Comparison of ENCODE assay signal across 8 cellular contexts in genomic region chr1:28507247-28507645, GRCh38. TPM values are rescaled to one million over a fixed set of nuclear protein-coding genes. Genes with fewer than 3 reads are reported as not detected.
DNase-seq lines count a peak whose midpoint lies in the region; ATAC-seq and TF ChIP-seq lines count a peak whose summit lies in the region.

No MANE protein-coding gene starts in this region.

- no peak overlapping the region for H2AFZ ChIP-seq in PC-9
- no peak overlapping the region for H2AFZ ChIP-seq in neural progenitor cell (replicated peaks)

- peak overlapping the region; percentile 83 to 93 for H3K9ac ChIP-seq in duodenal mucosa (ENCODE audit: low read depth in 1 of 2, low read length in 2 of 2)
- H3K9ac ChIP-seq in neural progenitor cell = peak overlapping the region; percentile 79

- TF ChIP-seq CTCF in PC-9 (conservative IDR thresholded peaks at IDR 0.05) (no peak), neural progenitor cell (IDR thresholded peaks at IDR 0.05) (no peak)

- H3K4me3 Mint-ChIP-seq in neural progenitor cell = peak overlapping the region; percentile 97

- H3K4me2 ChIP-seq in PC-9 = peak overlapping the region; percentile 99
- H3K4me2 ChIP-seq in neural progenitor cell = peak overlapping the region; percentile 85

- peaks cover 45% of the 10 kb centered on the region for H3K36me3 ChIP-seq in PC-9 (ENCODE audit: low read depth)
- H3K36me3 ChIP-seq in duodenal mucosa (ENCODE audit: control insufficient read depth in 1 of 2, insufficient read depth in 2 of 2, low read length in 2 of 2) = peaks cover 38 to 47% of the 10 kb centered on the region in 2 donors
- H3K36me3 ChIP-seq in neural progenitor cell = peaks cover 25% of the 10 kb centered on the region

- ATAC-seq in HG02623 (IDR thresholded peaks at IDR 0.05; ENCODE audit: unreplicated experiment) = no peak
- ATAC-seq in HG03097 (IDR thresholded peaks at IDR 0.05; ENCODE audit: low FRiP score, unreplicated experiment) = no peak
- no peak for ATAC-seq in GM19328 (IDR thresholded peaks at IDR 0.05; ENCODE audit: unreplicated experiment)

- H3K4me1 ChIP-seq in PC-9 (replicated peaks; ENCODE audit: insufficient read depth) = peaks cover 25% of the 10 kb centered on the region
- H3K4me1 ChIP-seq in duodenal mucosa (ENCODE audit: control insufficient read depth in 1 of 2, insufficient read depth in 2 of 2, low read length in 2 of 2) = peaks cover 22 to 47% of the 10 kb centered on the region in 2 donors
- peaks cover 26% of the 10 kb centered on the region for H3K4me1 ChIP-seq in neural progenitor cell

- H3F3A ChIP-seq in PC-9 (ENCODE audit: insufficient read depth, low read depth) (peaks cover 71% of the 10 kb centered on the region), neural progenitor cell (ENCODE audit: low read depth) (peaks cover 66% of the 10 kb centered on the region)

- intact Hi-C loops in PC-9 (cut with micrococcal nuclease; ENCODE audit: unreplicated experiment) = loop anchor here (5.0 kb wide), 3 partner anchors 70 to 260 kb away; partner anchors contain the start of gene RNU11

- H3K4me3 ChIP-seq in GM08714 (ENCODE audit: low read length) (peak overlapping the region; percentile 99), PC-9 (peak overlapping the region; percentile 83), duodenal mucosa (ENCODE audit: low read depth in 1 of 2, low read length in 2 of 2) (peak overlapping the region; percentile 84 to 87), neural progenitor cell (peak overlapping the region; percentile 83)

- H3K27ac Mint-ChIP-seq in neural progenitor cell = no peak overlapping the region

- DNase-seq in PC-9 (no peak), neural progenitor cell (ENCODE audit: low spot score) (peak; percentile 35), NCI-H446 treated with DMSO at 0.1 percent for 48 hours (lab: John Stamatoyannopoulos, UW) (no peak)

- CTCF ChIA-PET in PC-9 (lab: Charles Lee) = no interaction called here

- POLR2A ChIA-PET in PC-9 (lab: Charles Lee; ENCODE audit: unreplicated experiment) = interaction anchor here (0.7 kb wide), 2 partner anchors 27 to 95 kb away, joined by 7 to 22 read pairs; no protein-coding TSS in a partner anchor

- peaks cover 2% of the 10 kb centered on the region for H3K27me3 Mint-ChIP-seq in neural progenitor cell (ENCODE audit: insufficient read depth, low read depth)

- peaks cover 31% of the 10 kb centered on the region for H4K20me1 ChIP-seq in PC-9 (ENCODE audit: insufficient read depth)
- H4K20me1 ChIP-seq in neural progenitor cell (ENCODE audit: low read depth) = peaks cover 49% of the 10 kb centered on the region

- H3K27me3 ChIP-seq in PC-9 (ENCODE audit: insufficient read depth, low read depth) (0 out of 2 replicates have a peak, but pooled peaks cover 3% of the 10 kb centered on the region), duodenal mucosa (ENCODE audit: control insufficient read depth in 1 of 2, insufficient read depth in 2 of 2, low read length in 2 of 2) (no peaks in the 10 kb centered on the region), neural progenitor cell (no peaks in the 10 kb centered on the region)

- no TSS peak for BruUV-seq in PC-9 (replicated peaks; lab: Mats Ljungman, UMichigan)

- peak overlapping the region; percentile 99 for H3K27ac ChIP-seq in PC-9
- peak overlapping the region; percentile 60 for H3K27ac ChIP-seq in duodenal mucosa (ENCODE audit: low read depth, low read length)
- peak overlapping the region; percentile 91 for H3K27ac ChIP-seq in neural progenitor cell

- H3K4me1 Mint-ChIP-seq in neural progenitor cell = peaks cover 43% of the 10 kb centered on the region

- H3K9me3 Mint-ChIP-seq in neural progenitor cell = no peaks in the 10 kb centered on the region

- peaks cover 33% of the 10 kb centered on the region for H3K36me3 Mint-ChIP-seq in neural progenitor cell

- H3K9me3 ChIP-seq in PC-9 (ENCODE audit: insufficient read depth, low read depth) (no peaks in the 10 kb centered on the region), duodenal mucosa (ENCODE audit: control insufficient read depth in 1 of 2, low read length in 2 of 2) (no peaks in the 10 kb centered on the region), neural progenitor cell (ENCODE audit: low read depth) (no peaks in the 10 kb centered on the region)

- H3K79me2 ChIP-seq in PC-9 (ENCODE audit: low read depth) = peaks cover 40% of the 10 kb centered on the region
- peaks cover 61% of the 10 kb centered on the region for H3K79me2 ChIP-seq in neural progenitor cell (ENCODE audit: low read depth)

- H3K9me2 ChIP-seq in PC-9 (ENCODE audit: insufficient read depth) = no peaks in the 10 kb centered on the region

RNA-seq across cellular contexts. Expression of gene RCC1, which starts 1.4 kb away (rescaled TPM):
- 134 and 156 TPM in 2 replicates for total RNA-seq in PC-9 (2021)
- total RNA-seq in neural progenitor cell (ENCODE audit: low replicate concordance) = 34.8 and 62.3 TPM in 2 replicates

RNA-seq across cellular contexts. Expression of gene TRNAU1AP, which starts 45.6 kb away (rescaled TPM):
- 31.7 and 43.0 TPM in 2 replicates for total RNA-seq in PC-9 (2021)
- total RNA-seq in neural progenitor cell (ENCODE audit: low replicate concordance) = 43.9 and 50.0 TPM in 2 replicates
